ENCODE assay signal across 1 cellular context in the genomic region with DNA sequence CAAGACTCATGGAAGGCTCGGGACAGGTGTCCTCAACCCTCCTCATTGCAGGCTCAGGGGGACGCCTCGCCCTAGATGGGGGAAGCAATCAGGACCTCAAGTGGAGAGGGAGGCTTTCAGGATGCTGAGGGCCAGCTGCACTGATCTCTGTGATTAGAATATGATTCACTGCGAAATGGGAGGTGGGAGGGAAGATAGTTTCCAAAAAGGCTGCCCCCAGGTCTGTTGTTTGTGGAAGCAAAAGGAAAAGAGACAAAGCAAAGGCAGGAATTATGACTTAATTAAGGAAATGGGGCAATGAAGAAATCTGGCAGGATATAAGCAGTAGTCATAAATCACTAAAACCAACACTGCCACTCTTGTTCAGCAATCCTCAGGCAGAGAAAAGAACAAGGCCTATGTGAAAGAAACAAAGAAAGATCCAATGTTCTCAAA.
A peak's percentile ranks its signal among the peaks of the same experiment; 100 is the strongest.
TF ChIP-seq lines count a peak whose summit lies in the region.

No MANE protein-coding gene starts in this region.

TF ChIP-seq in endothelial cell of umbilical vein, 7 proteins besides CTCF, POLR2A, EP300 and RAD21 (continued from another document):
- TF ChIP-seq JUN (IDR thresholded peaks at IDR 0.05; ENCODE audit: borderline replicate concordance, insufficient read depth, insufficient read length, low read depth), result peak; percentile 43
